8 cellular contexts compared by ENCODE assay signal in the genomic region with DNA sequence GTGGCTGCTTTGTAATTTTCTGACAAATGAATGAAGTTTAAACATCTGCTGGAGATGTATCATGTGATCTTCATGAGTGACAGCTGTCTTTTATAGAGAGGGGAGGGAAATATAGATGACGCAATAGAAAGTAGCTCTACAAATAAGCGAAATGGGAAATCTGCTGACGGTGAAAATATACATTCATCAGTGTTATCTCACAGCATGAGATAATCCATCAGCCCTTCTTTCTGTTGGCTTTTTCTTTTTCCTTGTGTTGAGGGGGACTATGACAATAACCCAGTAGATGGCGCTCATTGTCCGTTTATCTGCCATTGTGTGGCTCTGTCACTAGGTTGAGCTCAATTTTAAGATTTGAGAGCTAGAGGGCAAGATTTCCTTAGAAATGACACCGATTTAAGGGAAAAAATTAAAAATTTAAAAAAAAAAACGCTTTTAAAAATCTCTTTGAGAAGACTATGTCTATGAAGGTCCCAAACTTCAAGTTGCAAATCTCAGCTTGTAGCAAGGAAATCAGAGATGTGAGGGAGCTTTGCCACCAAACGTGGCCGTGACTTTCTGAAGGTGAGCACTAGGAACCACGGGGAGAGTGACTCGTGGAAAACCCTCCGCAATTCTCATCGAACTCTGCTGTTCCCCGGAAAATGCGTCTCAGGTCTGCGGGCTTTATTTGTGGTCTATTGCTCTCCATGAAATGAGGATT.
DNase-seq lines count a peak whose midpoint lies in the region; ATAC-seq and TF ChIP-seq lines count a peak whose summit lies in the region.

No MANE protein-coding gene starts in this region.

- H3K9me3 Mint-ChIP-seq in stimulated activated effector memory CD8-positive, alpha-beta T cell treated with anti-CD3 and anti-CD28 coated beads, Interleukin-12 subunit alpha, Interleukin-12 subunit beta, amount 100 ng/mL, for 72 hours: no peaks in the 10 kb centered on the region

- WGBS in lung, 2 donors: 46% methylated on average over 16 of the region's 16 CpGs

- H3K4me1 ChIP-seq in A673 (ENCODE audit: insufficient read depth, low read length, poor library complexity, severe bottlenecking): peaks cover 7% of the 10 kb centered on the region
- no peaks in the 10 kb centered on the region for H3K4me1 ChIP-seq in lung (ENCODE audit: control insufficient read depth in 2 of 2, insufficient read depth in 2 of 2, low read length in 2 of 2)

- DNase-seq in A673 (ENCODE audit: low spot score): peak; percentile 85
- peak; percentile 58 for DNase-seq in NCI-H146 (lab: John Stamatoyannopoulos, UW)
- DNase-seq in dermis microvascular lymphatic vessel endothelial cell (ENCODE audit: low read depth in 2 of 2): peak; percentile 52 to 64
- peak; percentile 64 for DNase-seq in lung (ENCODE audit: low spot score)
- peak; percentile 49 to 70 for DNase-seq in stimulated activated effector memory CD8-positive, alpha-beta T cell treated with anti-CD3 and anti-CD28 coated beads, Interleukin-12 subunit alpha, Interleukin-12 subunit beta, amount 100 ng/mL, for 72 hours (ENCODE audit: low spot score in 2 of 2)

- H3K36me3 ChIP-seq in A673 (ENCODE audit: insufficient read depth, low read length, poor library complexity, severe bottlenecking) (no peaks in the 10 kb centered on the region), lung (ENCODE audit: control insufficient read depth in 2 of 2, insufficient read depth in 2 of 2, low read length in 2 of 2) (no peaks in the 10 kb centered on the region)

- intact Hi-C loops in A673 (cut with micrococcal nuclease; ENCODE audit: unreplicated experiment): loop anchor here (1.0 to 10.0 kb wide), 8 partner anchors 97 to 1777 kb away; a partner anchor contains a TSS

- CTCF ChIA-PET in A673 (lab: Charles Lee): interaction anchor here (0.5 to 1.9 kb wide), 27 partner anchors 9 to 1786 kb away, joined by 3 to 72 read pairs (median 4); a partner anchor contains a TSS

- H3K4me3 Mint-ChIP-seq in stimulated activated effector memory CD8-positive, alpha-beta T cell treated with anti-CD3 and anti-CD28 coated beads, Interleukin-12 subunit alpha, Interleukin-12 subunit beta, amount 100 ng/mL, for 72 hours: no peak overlapping the region

- H3K27ac ChIP-seq in A673 (ENCODE audit: low read depth, low read length, poor library complexity, severe bottlenecking) (no peak overlapping the region), VCaP (no peak overlapping the region), lung (ENCODE audit: low read depth in 1 of 2, low read length in 1 of 2) (no peak overlapping the region)

- no peaks in the 10 kb centered on the region for H3K9me3 ChIP-seq in A673 (ENCODE audit: low read depth, low read length, poor library complexity, severe bottlenecking)
- no peaks in the 10 kb centered on the region for H3K9me3 ChIP-seq in lung (ENCODE audit: control insufficient read depth in 2 of 2, insufficient read depth in 1 of 2, low read length in 1 of 2)

- peak overlapping the region; percentile 13 for H3K4me3 ChIP-seq in A673 (ENCODE audit: low read depth, low read length, poor library complexity, severe bottlenecking)
- no peak overlapping the region for H3K4me3 ChIP-seq in lung

- H3K27ac Mint-ChIP-seq in stimulated activated effector memory CD8-positive, alpha-beta T cell treated with anti-CD3 and anti-CD28 coated beads, Interleukin-12 subunit alpha, Interleukin-12 subunit beta, amount 100 ng/mL, for 72 hours: no peak overlapping the region

- no peaks in the 10 kb centered on the region for H3K27me3 ChIP-seq in A673 (replicated peaks; ENCODE audit: insufficient read depth, low read depth, low read length, poor library complexity)
- H3K27me3 ChIP-seq in lung (ENCODE audit: control insufficient read depth, insufficient read depth): no peaks in the 10 kb centered on the region

- no TSS peak for BruUV-seq in A673 (replicated peaks; lab: Mats Ljungman, UMichigan)

- H3K36me3 Mint-ChIP-seq in stimulated activated effector memory CD8-positive, alpha-beta T cell treated with anti-CD3 and anti-CD28 coated beads, Interleukin-12 subunit alpha, Interleukin-12 subunit beta, amount 100 ng/mL, for 72 hours: no peaks in the 10 kb centered on the region

- ATAC-seq in HG02763 (IDR thresholded peaks at IDR 0.05; ENCODE audit: unreplicated experiment): peak; percentile 52
- ATAC-seq in lung (ENCODE audit: insufficient read depth, low FRiP score): peak; percentile 87
- ATAC-seq in stimulated activated effector memory CD8-positive, alpha-beta T cell treated with anti-CD3 and anti-CD28 coated beads, Interleukin-12 subunit alpha, Interleukin-12 subunit beta, amount 100 ng/mL, for 72 hours: peak; percentile 88

- peaks cover 13% of the 10 kb centered on the region for H3K4me1 Mint-ChIP-seq in stimulated activated effector memory CD8-positive, alpha-beta T cell treated with anti-CD3 and anti-CD28 coated beads, Interleukin-12 subunit alpha, Interleukin-12 subunit beta, amount 100 ng/mL, for 72 hours

- POLR2A ChIA-PET in A673 (lab: Charles Lee; ENCODE audit: low non-redundant PET): no interaction called here

- TF ChIP-seq CTCF in A673 (conservative IDR thresholded peaks at IDR 0.05; ENCODE audit: low read depth, low read length): peak; percentile 91
- TF ChIP-seq CTCF in GM12873 (IDR thresholded peaks at IDR 0.05; ENCODE audit: insufficient read depth, low read depth, low read length, missing control alignments): peak; percentile 70
- peak; percentile 79 for TF ChIP-seq CTCF in VCaP (conservative IDR thresholded peaks at IDR 0.05)
- TF ChIP-seq CTCF in lung (IDR thresholded peaks at IDR 0.05; ENCODE audit: control extremely low read depth, extremely low read depth): peak; percentile 88
